In the genomic region with DNA sequence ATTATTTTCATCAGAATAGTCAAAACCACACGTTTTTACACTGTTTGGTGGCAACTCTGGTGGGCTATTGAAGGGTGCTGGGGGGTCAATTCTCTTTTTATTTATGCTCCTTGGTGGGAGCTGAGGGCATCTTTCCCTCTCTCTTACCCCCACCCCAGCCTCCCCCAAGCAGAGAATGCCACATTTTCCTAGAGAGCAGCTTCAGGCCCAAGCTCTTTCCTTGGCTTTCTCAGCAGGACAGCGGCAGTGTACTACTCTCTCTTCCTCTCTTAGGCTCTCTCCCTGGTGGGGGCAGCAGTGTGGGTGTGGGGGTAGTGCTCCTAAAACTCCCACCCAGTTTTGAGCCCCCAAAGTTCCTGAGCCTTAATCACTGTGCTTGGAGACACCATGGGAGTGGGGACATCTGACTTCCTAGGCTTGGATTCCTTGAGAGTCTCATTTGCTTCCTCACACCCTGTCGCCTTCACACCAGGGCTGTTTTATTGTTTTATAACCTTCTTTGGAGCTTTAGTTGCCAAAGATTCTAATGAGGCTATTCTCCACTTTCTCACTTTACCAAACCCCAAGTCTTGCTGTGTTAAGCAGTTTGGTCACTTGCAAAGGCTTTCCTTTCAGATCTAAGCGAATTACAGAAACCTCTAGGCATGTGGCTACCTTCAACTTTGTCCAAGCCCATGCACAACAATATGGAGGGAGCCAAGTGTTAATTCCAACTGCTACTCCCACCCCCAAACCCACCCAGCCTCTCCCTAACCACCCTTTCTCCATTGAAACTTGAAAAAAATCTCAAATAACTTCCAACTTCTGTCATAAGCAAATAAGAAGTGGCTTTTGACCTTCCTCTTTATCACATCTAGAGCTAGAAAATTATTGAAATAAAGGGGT, we compare ENCODE assay signal across 31 cellular contexts. TPM values are rescaled to one million over a fixed set of nuclear protein-coding genes. Genes with fewer than 3 reads are reported as not detected.
"Had no signal": no experiment of that assay in that cellular context is flagged by ENCODE, and none has a peak within 500 bp of the region (broad histone marks: within the 10 kb centered on the region; RNA-seq: fewer than 3 reads in every experiment).

No MANE protein-coding gene starts in this region.

- H3K27ac ChIP-seq: coronary artery, esophagus squamous epithelium, heart right ventricle, neutrophil, pancreas, skin epidermis, spleen, thyroid gland had no signal

- H3K36me3 ChIP-seq: esophagus squamous epithelium, heart right ventricle, neutrophil, pancreas, spleen, thyroid gland had no signal

- H3K36me3 Mint-ChIP-seq: memory B cell; naive thymus-derived CD4-positive, alpha-beta T cell had no signal

- ATAC-seq: heart right ventricle; left lobe of liver; naive thymus-derived CD4-positive, alpha-beta T cell; pancreas; stimulated activated naive B cell treated with anti-CD40 and anti-IgM and Interleukin-4, amounts not matched to agents 10 μg/mL and 1 μg/mL and 100 μg/mL, for 72 hours; stimulated activated naive CD8-positive, alpha-beta T cell treated with anti-CD3 and anti-CD28 coated beads, Interleukin-15, amount 100 ng/mL, for 72 hours had no signal

- H3K9me3 ChIP-seq: heart right ventricle, neutrophil, pancreas, spleen, thyroid gland had no signal

- H3K4me1 ChIP-seq: pancreas had no signal

- DNase-seq: dermis blood vessel endothelial cell; effector memory CD4-positive, alpha-beta T cell; erythroblast; esophagus squamous epithelium; foreskin melanocyte; glutamatergic neuron; heart right ventricle; hippocampal formation; kidney glomerular epithelial cell; naive thymus-derived CD4-positive, alpha-beta T cell; pancreas; retina; spleen; stimulated activated CD4-positive, alpha-beta T cell treated with anti-CD3 and anti-CD28 coated beads, Interleukin-15, amount 100 ng/mL, for 24 hours; stimulated activated CD4-positive, alpha-beta T cell treated with anti-CD3 and anti-CD28 coated beads, Interleukin-2, amount 100 ng/mL, for 48 hours; stimulated activated naive B cell treated with anti-CD40 and anti-IgM and Interleukin-4, amounts not matched to agents 10 μg/mL and 1 μg/mL and 100 μg/mL, for 72 hours; stimulated activated naive CD8-positive, alpha-beta T cell treated with anti-CD3 and anti-CD28 coated beads, Interleukin-15, amount 100 ng/mL, for 72 hours; thyroid gland had no signal

- H3K4me3 Mint-ChIP-seq: memory B cell; naive thymus-derived CD4-positive, alpha-beta T cell; stimulated activated naive B cell treated with anti-CD40 and anti-IgM and Interleukin-4, amounts not matched to agents 10 μg/mL and 1 μg/mL and 100 μg/mL, for 72 hours; stimulated activated naive CD8-positive, alpha-beta T cell treated with anti-CD3 and anti-CD28 coated beads, Interleukin-15, amount 100 ng/mL, for 72 hours; type B pancreatic cell had no signal

- H3K4me3 ChIP-seq: coronary artery, esophagus squamous epithelium, heart right ventricle, lung, pancreas, skin epidermis, spleen, thyroid gland had no signal

- H3K9me3 Mint-ChIP-seq: memory B cell; stimulated activated naive B cell treated with anti-CD40 and anti-IgM and Interleukin-4, amounts not matched to agents 10 μg/mL and 1 μg/mL and 100 μg/mL, for 72 hours; stimulated activated naive CD8-positive, alpha-beta T cell treated with anti-CD3 and anti-CD28 coated beads, Interleukin-15, amount 100 ng/mL, for 72 hours; type B pancreatic cell had no signal

- H3K27ac Mint-ChIP-seq: memory B cell; naive thymus-derived CD4-positive, alpha-beta T cell; stimulated activated naive B cell treated with anti-CD40 and anti-IgM and Interleukin-4, amounts not matched to agents 10 μg/mL and 1 μg/mL and 100 μg/mL, for 72 hours; stimulated activated naive CD8-positive, alpha-beta T cell treated with anti-CD3 and anti-CD28 coated beads, Interleukin-15, amount 100 ng/mL, for 72 hours; type B pancreatic cell had no signal

RNA-seq across cellular contexts. Expression of a gene that starts 6.0 kb away (rescaled TPM):
- total RNA-seq: left lobe of liver; liver; naive thymus-derived CD4-positive, alpha-beta T cell; pulmonary artery endothelial cell; temporal lobe had no signal
- polyA plus RNA-seq: liver; naive thymus-derived CD4-positive, alpha-beta T cell; neural cell had no signal

RNA-seq across cellular contexts. Expression of a gene that starts 11.8 kb away (rescaled TPM):
- total RNA-seq: left lobe of liver; liver; naive thymus-derived CD4-positive, alpha-beta T cell; pulmonary artery endothelial cell; temporal lobe had no signal
- polyA plus RNA-seq: liver; naive thymus-derived CD4-positive, alpha-beta T cell; neural cell had no signal

RNA-seq across cellular contexts. Expression of a gene that starts 15.8 kb away (rescaled TPM):
- total RNA-seq: left lobe of liver; naive thymus-derived CD4-positive, alpha-beta T cell; pulmonary artery endothelial cell had no signal
- polyA plus RNA-seq: naive thymus-derived CD4-positive, alpha-beta T cell; neural cell had no signal

RNA-seq across cellular contexts. Expression of a gene that starts 22.8 kb away (rescaled TPM):
- total RNA-seq: left lobe of liver; liver; naive thymus-derived CD4-positive, alpha-beta T cell; pulmonary artery endothelial cell; temporal lobe had no signal
- polyA plus RNA-seq: naive thymus-derived CD4-positive, alpha-beta T cell; neural cell had no signal

RNA-seq across cellular contexts. Expression of a gene that starts 28.7 kb away (rescaled TPM):
- total RNA-seq: endothelial cell of umbilical vein; heart right ventricle; left lobe of liver; liver; mucosa of gallbladder; naive thymus-derived CD4-positive, alpha-beta T cell; pancreas; pulmonary artery endothelial cell; spleen; temporal lobe had no signal
- polyA plus RNA-seq: endothelial cell of umbilical vein; heart right ventricle; liver; naive thymus-derived CD4-positive, alpha-beta T cell; neural cell; pancreas had no signal
